ENCODE assay signal across 24 cellular contexts in genomic region chr12:11973396-11973795, GRCh38.
"Had no signal": no experiment of that assay in that cellular context is flagged by ENCODE, and none has a peak within 500 bp of the region (broad histone marks: within the 10 kb centered on the region; RNA-seq: fewer than 3 reads in every experiment).

No MANE protein-coding gene starts in this region.

- H3K27ac ChIP-seq: adrenal gland, KMS-11 had no signal

- DNase-seq: activated B cell treated with CpG ODN at 0.5 μM for 24 hours; activated CD4-positive, alpha-beta T cell treated with anti-CD3 and anti-CD28 coated beads for 1 hour; activated CD4-positive, alpha-beta T cell treated with anti-CD3 and anti-CD28 coated beads, Interleukin-2, amount 10 ng/mL, durations not matched to agents 24 days and 14 days; activated CD4-positive, alpha-beta T cell treated with anti-CD3 and anti-CD28 coated beads, Interleukin-2, amount 50 U/mL, for 48 hours; activated CD8-positive, alpha-beta memory T cell treated with anti-CD3 and anti-CD28 coated beads for 24 hours; activated gamma-delta T cell; activated naive CD4-positive, alpha-beta T cell treated with anti-CD3 and anti-CD28 coated beads, Interleukin-2, amount 10 ng/mL, durations not matched to agents 7 days and 5 days; activated naive CD8-positive, alpha-beta T cell treated with anti-CD3 and anti-CD28 coated beads for 36 hours; activated T-cell treated with anti-CD3 and anti-CD28 coated beads, Interleukin-2, amount 50 U/mL, for 4 hours; adrenal gland; anterior cingulate cortex; central memory CD4-positive, alpha-beta T cell; MG63; MV-4-11; NCI-H1092 treated with DMSO at 0.1 percent for 48 hours; NCI-H1417 treated with DMSO at 0.1 percent for 48 hours; NCI-H1694 treated with DMSO at 0.1 percent for 48 hours; NCI-H2029 treated with DMSO at 0.1 percent for 48 hours; NCI-H524; SHP77 treated with DMSO at 0.1 percent for 48 hours; T-helper 17 cell; T1000 had no signal

- H3K4me1 ChIP-seq: adrenal gland had no signal

- H3K9me3 ChIP-seq: adrenal gland, MG63 had no signal

- H3K27me3 Mint-ChIP-seq: activated B cell treated with CpG ODN at 0.5 μM for 24 hours; activated CD4-positive, alpha-beta T cell treated with anti-CD3 and anti-CD28 coated beads, Interleukin-2, amount 10 ng/mL, durations not matched to agents 24 days and 14 days; activated naive CD8-positive, alpha-beta T cell treated with anti-CD3 and anti-CD28 coated beads for 36 hours; activated T-helper 17 cell treated with anti-CD3 and anti-CD28 coated beads, Interleukin-2, amount 50 U/mL, for 72 hours had no signal

- H3K27me3 ChIP-seq: adrenal gland, MG63 had no signal

- H3K4me3 ChIP-seq: adrenal gland, MG63 had no signal

- H3K27ac Mint-ChIP-seq: activated B cell treated with CpG ODN at 0.5 μM for 24 hours; activated CD4-positive, alpha-beta T cell treated with anti-CD3 and anti-CD28 coated beads, Interleukin-2, amount 10 ng/mL, durations not matched to agents 24 days and 14 days; activated naive CD4-positive, alpha-beta T cell treated with anti-CD3 and anti-CD28 coated beads, Interleukin-2, amount 10 ng/mL, durations not matched to agents 7 days and 5 days; activated naive CD8-positive, alpha-beta T cell treated with anti-CD3 and anti-CD28 coated beads for 36 hours; activated T-helper 17 cell treated with anti-CD3 and anti-CD28 coated beads, Interleukin-2, amount 50 U/mL, for 72 hours; T-helper 17 cell had no signal

- H3K36me3 ChIP-seq: adrenal gland, MG63 had no signal

- ATAC-seq: activated T-cell treated with anti-CD3 and anti-CD28 coated beads, Interleukin-2, amount 50 U/mL, for 4 hours; activated T-helper 17 cell treated with anti-CD3 and anti-CD28 coated beads, Interleukin-2, amount 50 U/mL, for 72 hours; T-helper 17 cell had no signal

- H3K4me1 Mint-ChIP-seq: activated B cell treated with CpG ODN at 0.5 μM for 24 hours; activated naive CD8-positive, alpha-beta T cell treated with anti-CD3 and anti-CD28 coated beads for 36 hours had no signal

- H3K4me3 Mint-ChIP-seq: activated B cell treated with CpG ODN at 0.5 μM for 24 hours; activated CD4-positive, alpha-beta T cell treated with anti-CD3 and anti-CD28 coated beads, Interleukin-2, amount 10 ng/mL, durations not matched to agents 24 days and 14 days; activated naive CD4-positive, alpha-beta T cell treated with anti-CD3 and anti-CD28 coated beads, Interleukin-2, amount 10 ng/mL, durations not matched to agents 7 days and 5 days; activated naive CD8-positive, alpha-beta T cell treated with anti-CD3 and anti-CD28 coated beads for 36 hours; activated T-cell treated with anti-CD3 and anti-CD28 coated beads, Interleukin-2, amount 50 U/mL, for 4 hours; activated T-helper 17 cell treated with anti-CD3 and anti-CD28 coated beads, Interleukin-2, amount 50 U/mL, for 72 hours; T-helper 17 cell had no signal

- H3K9me3 Mint-ChIP-seq: activated B cell treated with CpG ODN at 0.5 μM for 24 hours; activated T-cell treated with anti-CD3 and anti-CD28 coated beads, Interleukin-2, amount 50 U/mL, for 4 hours; activated T-helper 17 cell treated with anti-CD3 and anti-CD28 coated beads, Interleukin-2, amount 50 U/mL, for 72 hours had no signal
